Comparison of ENCODE assay signal across 18 cellular contexts in genomic region chr5:4104831-4105597, GRCh38.
"Had no signal": no experiment of that assay in that cellular context is flagged by ENCODE, and none has a peak within 500 bp of the region (broad histone marks: within the 10 kb centered on the region; RNA-seq: fewer than 3 reads in every experiment).

No MANE protein-coding gene starts in this region.

- H3K36me3 ChIP-seq: MG63 had no signal

- H3K4me3 ChIP-seq: MG63 had no signal

- H3K27me3 ChIP-seq: MG63 had no signal

- H3K9me3 ChIP-seq: MG63, SK-N-SH had no signal

- ATAC-seq: T-cell had no signal

- H3K4me2 ChIP-seq: SK-N-SH had no signal

- H3K9ac ChIP-seq: SK-N-SH had no signal

- DNase-seq: KBM-7, MG63, NCI-H1092, NCI-H1105 treated with DMSO at 0.1 percent for 48 hours, NCI-H1417 treated with DMSO at 0.1 percent for 48 hours, NCI-H187, NCI-H2029, NCI-H2081 treated with DMSO at 0.1 percent for 48 hours, NCI-H2227 treated with DMSO at 0.1 percent for 48 hours, NCI-H510A, NCI-H524 treated with DMSO at 0.1 percent for 48 hours, NCI-H69, NCI-H774, Right ventricle myocardium superior, RPMI8226, SK-N-SH, SW 1271, T-cell had no signal
